8 cellular contexts compared by ENCODE assay signal in genomic region chr17:49763735-49764558, GRCh38. TPM values are rescaled to one million over a fixed set of nuclear protein-coding genes. Genes with fewer than 3 reads are reported as not detected.
DNase-seq lines count a peak whose midpoint lies in the region; ATAC-seq and TF ChIP-seq lines count a peak whose summit lies in the region.

Gene FAM117A (minus strand): TSS chr17:49764131. CDS start chr17:49764087, 44 bp downstream.

- DNase-seq in EH (ENCODE audit: low read depth) = peak; percentile 96
- DNase-seq in GOT3 (lab: John Stamatoyannopoulos, UW) = peak; percentile 84
- DNase-seq in LNCaP clone FGC (ENCODE audit: low read depth) = peak; percentile 99
- DNase-seq in RPMI8226 = peak; percentile 97
- peak; percentile 95 for DNase-seq in activated T-helper 1 cell treated with anti-CD3 and anti-CD28 coated beads, Interleukin-12 subunit alpha, Interleukin-12 subunit beta, Interleukin-2, Interleukin-4 antibody, amounts not matched to agents 30 ng/mL and 10 ng/mL and 1 ng/mL, durations not matched to agents 14 hours and 24 hours and 36 hours (ENCODE audit: low spot score)
- DNase-seq in fibroblast of mammary gland (ENCODE audit: low read depth) = peak; percentile 97
- peak; percentile 86 to 99 (median 98) for DNase-seq in naive thymus-derived CD8-positive, alpha-beta T cell
- DNase-seq in stimulated activated naive B cell treated with anti-CD40 and anti-IgM and Interleukin-4, amounts not matched to agents 10 μg/mL and 1 μg/mL and 100 μg/mL, for 72 hours = peak; percentile 98

- intact Hi-C loops in activated T-helper 1 cell treated with anti-CD3 and anti-CD28 coated beads, Interleukin-12 subunit alpha, Interleukin-12 subunit beta, Interleukin-2, Interleukin-4 antibody, amounts not matched to agents 30 ng/mL and 10 ng/mL and 1 ng/mL, durations not matched to agents 14 hours and 24 hours and 36 hours (cut with micrococcal nuclease) = loop anchor here (1.0 to 5.0 kb wide), 7 partner anchors 24 to 1647 kb away; partner anchors contain the start of genes KAT7 and SPOP

- ATAC-seq in naive thymus-derived CD8-positive, alpha-beta T cell = peak; percentile 90
- peak; percentile 94 for ATAC-seq in stimulated activated naive B cell treated with anti-CD40 and anti-IgM and Interleukin-4, amounts not matched to agents 10 μg/mL and 1 μg/mL and 100 μg/mL, for 72 hours (replicated peaks)

- POLR2A ChIA-PET in naive thymus-derived CD8-positive, alpha-beta T cell (lab: Charles Lee) = interaction anchor here (0.6 to 9.9 kb wide), 30 partner anchors 8 to 349 kb away, joined by 3 to 277 read pairs (median 5); partner anchors contain the start of genes KAT7, PHB1 and SLC35B1

- peak within 1 kb of the TSS; percentile 77 for H3K4me3 ChIP-seq in LNCaP clone FGC (ENCODE audit: low read depth, low read length)
- H3K4me3 ChIP-seq in fibroblast of mammary gland (ENCODE audit: control insufficient read depth, low read depth, low read length) = peak within 1 kb of the TSS; percentile 64

- peaks cover 25% of the 10 kb centered on the region for H3K27me3 Mint-ChIP-seq in activated T-helper 1 cell treated with anti-CD3 and anti-CD28 coated beads, Interleukin-12 subunit alpha, Interleukin-12 subunit beta, Interleukin-2, Interleukin-4 antibody, amounts not matched to agents 30 ng/mL and 10 ng/mL and 1 ng/mL, durations not matched to agents 14 hours and 24 hours and 36 hours (ENCODE audit: insufficient read depth)
- no peaks in the 10 kb centered on the region for H3K27me3 Mint-ChIP-seq in naive thymus-derived CD8-positive, alpha-beta T cell
- no peaks in the 10 kb centered on the region for H3K27me3 Mint-ChIP-seq in stimulated activated naive B cell treated with anti-CD40 and anti-IgM and Interleukin-4, amounts not matched to agents 10 μg/mL and 1 μg/mL and 100 μg/mL, for 72 hours

- peak within 1 kb of the TSS; percentile 96 for H3K4me3 Mint-ChIP-seq in activated T-helper 1 cell treated with anti-CD3 and anti-CD28 coated beads, Interleukin-12 subunit alpha, Interleukin-12 subunit beta, Interleukin-2, Interleukin-4 antibody, amounts not matched to agents 30 ng/mL and 10 ng/mL and 1 ng/mL, durations not matched to agents 14 hours and 24 hours and 36 hours
- H3K4me3 Mint-ChIP-seq in naive thymus-derived CD8-positive, alpha-beta T cell = peak within 1 kb of the TSS; percentile 90 to 99 (median 94)
- peak within 1 kb of the TSS; percentile 84 to 99 for H3K4me3 Mint-ChIP-seq in stimulated activated naive B cell treated with anti-CD40 and anti-IgM and Interleukin-4, amounts not matched to agents 10 μg/mL and 1 μg/mL and 100 μg/mL, for 72 hours

- H3K4me1 Mint-ChIP-seq in activated T-helper 1 cell treated with anti-CD3 and anti-CD28 coated beads, Interleukin-12 subunit alpha, Interleukin-12 subunit beta, Interleukin-2, Interleukin-4 antibody, amounts not matched to agents 30 ng/mL and 10 ng/mL and 1 ng/mL, durations not matched to agents 14 hours and 24 hours and 36 hours (ENCODE audit: low read depth) = peaks cover 54% of the 10 kb centered on the region
- peaks cover 27 to 56% (median 48%) of the 10 kb centered on the region in 4 donors for H3K4me1 Mint-ChIP-seq in naive thymus-derived CD8-positive, alpha-beta T cell
- H3K4me1 Mint-ChIP-seq in stimulated activated naive B cell treated with anti-CD40 and anti-IgM and Interleukin-4, amounts not matched to agents 10 μg/mL and 1 μg/mL and 100 μg/mL, for 72 hours = peaks cover 33 to 62% of the 10 kb centered on the region in 2 donors

- H3K9me3 Mint-ChIP-seq in activated T-helper 1 cell treated with anti-CD3 and anti-CD28 coated beads, Interleukin-12 subunit alpha, Interleukin-12 subunit beta, Interleukin-2, Interleukin-4 antibody, amounts not matched to agents 30 ng/mL and 10 ng/mL and 1 ng/mL, durations not matched to agents 14 hours and 24 hours and 36 hours = no peaks in the 10 kb centered on the region
- no peaks in the 10 kb centered on the region for H3K9me3 Mint-ChIP-seq in naive thymus-derived CD8-positive, alpha-beta T cell
- peaks cover 4 to 5% of the 10 kb centered on the region in 2 donors for H3K9me3 Mint-ChIP-seq in stimulated activated naive B cell treated with anti-CD40 and anti-IgM and Interleukin-4, amounts not matched to agents 10 μg/mL and 1 μg/mL and 100 μg/mL, for 72 hours

- peaks cover 3% of the 10 kb centered on the region for H3K36me3 Mint-ChIP-seq in activated T-helper 1 cell treated with anti-CD3 and anti-CD28 coated beads, Interleukin-12 subunit alpha, Interleukin-12 subunit beta, Interleukin-2, Interleukin-4 antibody, amounts not matched to agents 30 ng/mL and 10 ng/mL and 1 ng/mL, durations not matched to agents 14 hours and 24 hours and 36 hours (ENCODE audit: low read depth)
- peaks cover 0 to 18% (median 0%) of the 10 kb centered on the region in 3 donors for H3K36me3 Mint-ChIP-seq in naive thymus-derived CD8-positive, alpha-beta T cell
- peaks cover 3% of the 10 kb centered on the region in 2 donors for H3K36me3 Mint-ChIP-seq in stimulated activated naive B cell treated with anti-CD40 and anti-IgM and Interleukin-4, amounts not matched to agents 10 μg/mL and 1 μg/mL and 100 μg/mL, for 72 hours

- TF ChIP-seq CTCF in LNCaP clone FGC (IDR thresholded peaks at IDR 0.05; ENCODE audit: control insufficient read depth, extremely low read depth, insufficient read depth) (no peak), fibroblast of mammary gland (conservative IDR thresholded peaks at IDR 0.05; ENCODE audit: control insufficient read depth, insufficient read depth, low read depth, low read length) (no peak)

- H3K27ac Mint-ChIP-seq in activated T-helper 1 cell treated with anti-CD3 and anti-CD28 coated beads, Interleukin-12 subunit alpha, Interleukin-12 subunit beta, Interleukin-2, Interleukin-4 antibody, amounts not matched to agents 30 ng/mL and 10 ng/mL and 1 ng/mL, durations not matched to agents 14 hours and 24 hours and 36 hours = peak within 1 kb of the TSS; percentile 90
- peak within 1 kb of the TSS; percentile 83 to 98 (median 95) for H3K27ac Mint-ChIP-seq in naive thymus-derived CD8-positive, alpha-beta T cell
- peak within 1 kb of the TSS; percentile 96 for H3K27ac Mint-ChIP-seq in stimulated activated naive B cell treated with anti-CD40 and anti-IgM and Interleukin-4, amounts not matched to agents 10 μg/mL and 1 μg/mL and 100 μg/mL, for 72 hours

RNA-seq across cellular contexts. Expression of gene FAM117A, which starts in this region (rescaled TPM):
- 13.9 and 14.8 TPM in 2 replicates for total RNA-seq in activated T-helper 1 cell treated with anti-CD3 and anti-CD28 coated beads, Interleukin-12 subunit alpha, Interleukin-12 subunit beta, Interleukin-2, Interleukin-4 antibody, amounts not matched to agents 30 ng/mL and 10 ng/mL and 1 ng/mL, durations not matched to agents 14 hours and 24 hours and 36 hours
- total RNA-seq in naive thymus-derived CD8-positive, alpha-beta T cell = 10 to 100 TPM; 84.5 to 90.8 TPM
- polyA plus RNA-seq in naive thymus-derived CD8-positive, alpha-beta T cell = 10 to 100 TPM; 36.9 to 53.6 (median 46.7) TPM

Comparison
In these comparisons a context has a peak if more than half of its experiments do, and no peak if none do; other contexts are left out.
1. Peak in every context shown above with its lines: DNase-seq, ATAC-seq and H3K4me3 ChIP-seq.